In genomic region chr17:74419862-74420492, GRCh38 we compare ENCODE assay signal across 2 cellular contexts.
TF ChIP-seq lines count a peak whose summit lies in the region.

No MANE protein-coding gene starts in this region.

TF ChIP-seq in SK-N-SH, 30 proteins besides CTCF, POLR2A, EP300 and RAD21 (continued from another document):
- TF ChIP-seq USF1 (IDR thresholded peaks at IDR 0.05; ENCODE audit: borderline replicate concordance, low read depth) (no peak), GATA2 (CRISPR knock-in tag; IDR thresholded peaks at IDR 0.05) (no peak), USF2 (IDR thresholded peaks at IDR 0.05; ENCODE audit: borderline replicate concordance, low read depth, low read length) (no peak), ZBTB33 (IDR thresholded peaks at IDR 0.05; ENCODE audit: borderline replicate concordance, low read depth) (no peak), TCF12 (IDR thresholded peaks at IDR 0.05) (no peak), ELF1 (IDR thresholded peaks at IDR 0.05) (no peak), MAX (IDR thresholded peaks at IDR 0.05; ENCODE audit: low read depth) (no peak), NRF1 (IDR thresholded peaks at IDR 0.05; ENCODE audit: low read depth, low read length) (no peak), JUND (IDR thresholded peaks at IDR 0.05) (no peak), YY1 (IDR thresholded peaks at IDR 0.05; ENCODE audit: low read depth) (no peak), RXRA (IDR thresholded peaks at IDR 0.05; ENCODE audit: borderline replicate concordance, low read depth) (no peak), CHD2 (IDR thresholded peaks at IDR 0.05; ENCODE audit: low read length, partially characterized antibody) (no peak)

TF ChIP-seq in SK-N-SH treated with all-trans-retinoic acid at 6 μM for 48 hours, 23 proteins besides CTCF, POLR2A, EP300 and RAD21 (continued from another document):
- TF ChIP-seq CREB5 (CRISPR knock-in tag; IDR thresholded peaks at IDR 0.05; ENCODE audit: low read depth): no peak
- TF ChIP-seq CSRNP3 (CRISPR knock-in tag; IDR thresholded peaks at IDR 0.05): no peak
- no peak for TF ChIP-seq TSHZ2 (CRISPR knock-in tag; IDR thresholded peaks at IDR 0.05)
- TF ChIP-seq POU6F1 (CRISPR knock-in tag; IDR thresholded peaks at IDR 0.05; ENCODE audit: borderline replicate concordance, low read depth): no peak
- no peak for TF ChIP-seq TCF4 (CRISPR knock-in tag; IDR thresholded peaks at IDR 0.05; ENCODE audit: borderline replicate concordance)
- no peak for TF ChIP-seq ZC3H10 (CRISPR knock-in tag; IDR thresholded peaks at IDR 0.05)
- no peak for TF ChIP-seq TOX (CRISPR knock-in tag; IDR thresholded peaks at IDR 0.05; ENCODE audit: borderline replicate concordance)
- no peak for TF ChIP-seq ZNF70 (CRISPR knock-in tag; IDR thresholded peaks at IDR 0.05)
- no peak for TF ChIP-seq GLIS3 (CRISPR knock-in tag; IDR thresholded peaks at IDR 0.05)
- no peak for TF ChIP-seq ZFP3 (CRISPR knock-in tag; IDR thresholded peaks at IDR 0.05)
